20 cellular contexts compared by ENCODE assay signal in genomic region chr2:43033466-43034241, GRCh38.
DNase-seq lines count a peak whose midpoint lies in the region; ATAC-seq and TF ChIP-seq lines count a peak whose summit lies in the region.
"Had no signal": no experiment of that assay in that cellular context is flagged by ENCODE, and none has a peak within 500 bp of the region (broad histone marks: within the 10 kb centered on the region; RNA-seq: fewer than 3 reads in every experiment).

No MANE protein-coding gene starts in this region.

- no peak for TF ChIP-seq CTCF in CD8-positive, alpha-beta T cell (IDR thresholded peaks at IDR 0.05)
- TF ChIP-seq CTCF in WTC11 (IDR thresholded peaks at IDR 0.05) = no peak
- TF ChIP-seq CTCF in lower lobe of right lung (IDR thresholded peaks at IDR 0.05) = no peak

- H3K4me3 Mint-ChIP-seq in CD8-positive, alpha-beta T cell = peak overlapping the region; percentile 38
- H3K4me3 Mint-ChIP-seq in WTC11 = no peak overlapping the region
- no peak overlapping the region for H3K4me3 Mint-ChIP-seq in activated CD8-positive, alpha-beta T cell treated with anti-CD3 and anti-CD28 coated beads, Interleukin-2, amount 10 ng/mL, durations not matched to agents 7 days and 5 days

- no peaks in the 10 kb centered on the region for H3K9me3 Mint-ChIP-seq in CD8-positive, alpha-beta T cell
- no peaks in the 10 kb centered on the region for H3K9me3 Mint-ChIP-seq in WTC11
- H3K9me3 Mint-ChIP-seq in activated CD8-positive, alpha-beta T cell treated with anti-CD3 and anti-CD28 coated beads, Interleukin-2, amount 10 ng/mL, durations not matched to agents 7 days and 5 days (ENCODE audit: insufficient read depth) = no peaks in the 10 kb centered on the region

- H3K27me3 ChIP-seq in CD8-positive, alpha-beta T cell (ENCODE audit: insufficient read depth, low read length) = no peaks in the 10 kb centered on the region
- H3K27me3 ChIP-seq in lower lobe of right lung (ENCODE audit: low read depth) = no peaks in the 10 kb centered on the region
- H3K27me3 ChIP-seq: ascending aorta, gastroesophageal sphincter, upper lobe of left lung had no signal

- H3K27ac Mint-ChIP-seq in CD8-positive, alpha-beta T cell = no peak overlapping the region
- peak overlapping the region; percentile 33; the same call in 1 of the 2 replicates for H3K27ac Mint-ChIP-seq in WTC11
- no peak overlapping the region for H3K27ac Mint-ChIP-seq in activated CD8-positive, alpha-beta T cell treated with anti-CD3 and anti-CD28 coated beads, Interleukin-2, amount 10 ng/mL, durations not matched to agents 7 days and 5 days
- H3K27ac Mint-ChIP-seq: activated naive CD8-positive, alpha-beta T cell had no signal

- POLR2A ChIA-PET in CD8-positive, alpha-beta T cell (lab: Charles Lee) = no interaction called here
- POLR2A ChIA-PET in WTC11 (lab: Charles Lee) = no interaction called here
- POLR2A ChIA-PET in activated CD8-positive, alpha-beta T cell treated with anti-CD3 and anti-CD28 coated beads, Interleukin-2, amount 10 ng/mL, durations not matched to agents 7 days and 5 days (lab: Charles Lee) = no interaction called here

- H3K36me3 Mint-ChIP-seq in CD8-positive, alpha-beta T cell = no peaks in the 10 kb centered on the region
- H3K36me3 Mint-ChIP-seq in WTC11 = no peaks in the 10 kb centered on the region
- H3K36me3 Mint-ChIP-seq in activated CD8-positive, alpha-beta T cell treated with anti-CD3 and anti-CD28 coated beads, Interleukin-2, amount 10 ng/mL, durations not matched to agents 7 days and 5 days (ENCODE audit: low read depth) = no peaks in the 10 kb centered on the region
- H3K36me3 Mint-ChIP-seq: activated naive CD8-positive, alpha-beta T cell had no signal

- DNase-seq in CD8-positive, alpha-beta T cell = no peak
- DNase-seq in WTC11 (ENCODE audit: low spot score) = no peak
- DNase-seq in lower lobe of right lung = no peak
- peak; percentile 47 for DNase-seq in sciatic nerve (ENCODE audit: low spot score)
- no peak for DNase-seq in NCI-H2196 (lab: John Stamatoyannopoulos, UW; ENCODE audit: unreplicated experiment)
- DNase-seq in activated CD8-positive, alpha-beta T cell treated with anti-CD3 and anti-CD28 coated beads, Interleukin-2, amount 10 ng/mL, durations not matched to agents 7 days and 5 days = no peak
- DNase-seq in MV-4-11 (lab: John Stamatoyannopoulos, UW) = no peak
- DNase-seq: activated CD4-positive, alpha-beta T cell treated with anti-CD3 and anti-CD28 coated beads, Interleukin-2, amount 50 U/mL, for 1 hour; CD4-positive, CD25-positive, alpha-beta regulatory T cell; DMS 273 treated with DMSO at 0.1 percent for 48 hours; H7; NCI-H1105 treated with DMSO at 0.1 percent for 48 hours; NCI-H510A treated with DMSO at 0.1 percent for 48 hours; stimulated activated CD4-positive, alpha-beta T cell treated with anti-CD3 and anti-CD28 coated beads, Interleukin-4, amount 100 ng/mL, for 24 hours; stimulated activated naive CD8-positive, alpha-beta T cell treated with anti-CD3 and anti-CD28 coated beads, Interleukin-15, Interleukin-2, amounts not matched to agents 100 U/mL and 50 U/mL, for 24 hours; T-helper 2 cell; upper lobe of left lung had no signal

- no peaks in the 10 kb centered on the region for H3K36me3 ChIP-seq in CD8-positive, alpha-beta T cell (ENCODE audit: insufficient read depth, low read length)
- H3K36me3 ChIP-seq in lower lobe of right lung = no peaks in the 10 kb centered on the region
- H3K36me3 ChIP-seq: ascending aorta, gastroesophageal sphincter, upper lobe of left lung had no signal

- CTCF ChIA-PET in CD8-positive, alpha-beta T cell (lab: Charles Lee) = no interaction called here
- CTCF ChIA-PET in WTC11 (lab: Charles Lee) = interaction anchor here (0.7 to 1.0 kb wide), 2 partner anchors 68 to 87 kb away, joined by 3 read pairs; no protein-coding TSS in a partner anchor
- CTCF ChIA-PET in activated CD8-positive, alpha-beta T cell treated with anti-CD3 and anti-CD28 coated beads, Interleukin-2, amount 10 ng/mL, durations not matched to agents 7 days and 5 days (lab: Charles Lee) = no interaction called here

- H3K4me1 ChIP-seq in CD8-positive, alpha-beta T cell (ENCODE audit: insufficient read depth, low read length) = peaks cover 23% of the 10 kb centered on the region
- H3K4me1 ChIP-seq in lower lobe of right lung = peaks cover 24% of the 10 kb centered on the region

- H3K4me3 ChIP-seq in CD8-positive, alpha-beta T cell (ENCODE audit: low read depth, low read length) = no peak overlapping the region
- no peak overlapping the region for H3K4me3 ChIP-seq in lower lobe of right lung
- H3K4me3 ChIP-seq: ascending aorta, gastroesophageal sphincter, upper lobe of left lung had no signal

- peaks cover 20% of the 10 kb centered on the region for H3K4me1 Mint-ChIP-seq in CD8-positive, alpha-beta T cell (ENCODE audit: low read depth)
- peaks cover 4% of the 10 kb centered on the region for H3K4me1 Mint-ChIP-seq in WTC11
- H3K4me1 Mint-ChIP-seq in activated CD8-positive, alpha-beta T cell treated with anti-CD3 and anti-CD28 coated beads, Interleukin-2, amount 10 ng/mL, durations not matched to agents 7 days and 5 days (ENCODE audit: low read depth) = peaks cover 9% of the 10 kb centered on the region

- no peaks in the 10 kb centered on the region for H3K9me3 ChIP-seq in CD8-positive, alpha-beta T cell (ENCODE audit: low read length)
- H3K9me3 ChIP-seq in lower lobe of right lung = no peaks in the 10 kb centered on the region
- H3K9me3 ChIP-seq: ascending aorta, gastroesophageal sphincter, upper lobe of left lung had no signal

- intact Hi-C loops in CD8-positive, alpha-beta T cell (cut with DNase I, micrococcal nuclease) = no loop called here
- intact Hi-C loops in lower lobe of right lung (cut with DNase I) = no loop called here
- intact Hi-C loops in sciatic nerve (cut with DNase I) = no loop called here

- no peak overlapping the region for H3K27ac ChIP-seq in CD8-positive, alpha-beta T cell (ENCODE audit: low read depth, low read length)
- peak overlapping the region; percentile 60 for H3K27ac ChIP-seq in lower lobe of right lung

- no peaks in the 10 kb centered on the region for H3K27me3 Mint-ChIP-seq in CD8-positive, alpha-beta T cell (ENCODE audit: low read depth)
- H3K27me3 Mint-ChIP-seq in WTC11 (ENCODE audit: low read depth) = no peaks in the 10 kb centered on the region
- no peaks in the 10 kb centered on the region for H3K27me3 Mint-ChIP-seq in activated CD8-positive, alpha-beta T cell treated with anti-CD3 and anti-CD28 coated beads, Interleukin-2, amount 10 ng/mL, durations not matched to agents 7 days and 5 days (ENCODE audit: low read depth)
- H3K27me3 Mint-ChIP-seq: activated naive CD8-positive, alpha-beta T cell; CD4-positive, CD25-positive, alpha-beta regulatory T cell had no signal

- no peak for ATAC-seq in CD8-positive, alpha-beta T cell
- ATAC-seq in WTC11 (no peak), lower lobe of right lung (no peak), sciatic nerve (no peak)
- no peak for ATAC-seq in activated CD8-positive, alpha-beta T cell treated with anti-CD3 and anti-CD28 coated beads, Interleukin-2, amount 10 ng/mL, durations not matched to agents 7 days and 5 days
- ATAC-seq: gastroesophageal sphincter; stimulated activated naive CD8-positive, alpha-beta T cell treated with anti-CD3 and anti-CD28 coated beads, Interleukin-15, Interleukin-2, amounts not matched to agents 100 U/mL and 50 U/mL, for 24 hours had no signal

TF ChIP-seq in WTC11, 78 proteins besides CTCF, POLR2A, EP300 and RAD21 (continues in another document):
- TF ChIP-seq JAZF1 (CRISPR knock-in tag; IDR thresholded peaks at IDR 0.05) = no peak
- no peak for TF ChIP-seq RELA (CRISPR knock-in tag; IDR thresholded peaks at IDR 0.05; ENCODE audit: borderline replicate concordance)
- TF ChIP-seq MYBL2 (CRISPR knock-in tag; IDR thresholded peaks at IDR 0.05) = no peak
- TF ChIP-seq, protein P1, sequence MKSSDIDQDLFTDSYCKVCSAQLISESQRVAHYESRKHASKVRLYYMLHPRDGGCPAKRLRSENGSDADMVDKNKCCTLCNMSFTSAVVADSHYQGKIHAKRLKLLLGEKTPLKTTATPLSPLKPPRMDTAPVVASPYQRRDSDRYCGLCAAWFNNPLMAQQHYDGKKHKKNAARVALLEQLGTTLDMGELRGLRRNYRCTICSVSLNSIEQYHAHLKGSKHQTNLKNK (CRISPR knock-in tag; IDR thresholded peaks at IDR 0.05) = no peak
- TF ChIP-seq, protein P2, sequence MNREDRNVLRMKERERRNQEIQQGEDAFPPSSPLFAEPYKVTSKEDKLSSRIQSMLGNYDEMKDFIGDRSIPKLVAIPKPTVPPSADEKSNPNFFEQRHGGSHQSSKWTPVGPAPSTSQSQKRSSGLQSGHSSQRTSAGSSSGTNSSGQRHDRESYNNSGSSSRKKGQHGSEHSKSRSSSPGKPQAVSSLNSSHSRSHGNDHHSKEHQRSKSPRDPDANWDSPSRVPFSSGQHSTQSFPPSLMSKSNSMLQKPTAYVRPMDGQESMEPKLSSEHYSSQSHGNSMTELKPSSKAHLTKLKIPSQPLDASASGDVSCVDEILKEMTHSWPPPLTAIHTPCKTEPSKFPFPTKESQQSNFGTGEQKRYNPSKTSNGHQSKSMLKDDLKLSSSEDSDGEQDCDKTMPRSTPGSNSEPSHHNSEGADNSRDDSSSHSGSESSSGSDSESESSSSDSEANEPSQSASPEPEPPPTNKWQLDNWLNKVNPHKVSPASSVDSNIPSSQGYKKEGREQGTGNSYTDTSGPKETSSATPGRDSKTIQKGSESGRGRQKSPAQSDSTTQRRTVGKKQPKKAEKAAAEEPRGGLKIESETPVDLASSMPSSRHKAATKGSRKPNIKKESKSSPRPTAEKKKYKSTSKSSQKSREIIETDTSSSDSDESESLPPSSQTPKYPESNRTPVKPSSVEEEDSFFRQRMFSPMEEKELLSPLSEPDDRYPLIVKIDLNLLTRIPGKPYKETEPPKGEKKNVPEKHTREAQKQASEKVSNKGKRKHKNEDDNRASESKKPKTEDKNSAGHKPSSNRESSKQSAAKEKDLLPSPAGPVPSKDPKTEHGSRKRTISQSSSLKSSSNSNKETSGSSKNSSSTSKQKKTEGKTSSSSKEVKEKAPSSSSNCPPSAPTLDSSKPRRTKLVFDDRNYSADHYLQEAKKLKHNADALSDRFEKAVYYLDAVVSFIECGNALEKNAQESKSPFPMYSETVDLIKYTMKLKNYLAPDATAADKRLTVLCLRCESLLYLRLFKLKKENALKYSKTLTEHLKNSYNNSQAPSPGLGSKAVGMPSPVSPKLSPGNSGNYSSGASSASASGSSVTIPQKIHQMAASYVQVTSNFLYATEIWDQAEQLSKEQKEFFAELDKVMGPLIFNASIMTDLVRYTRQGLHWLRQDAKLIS (CRISPR knock-in tag; IDR thresholded peaks at IDR 0.05; ENCODE audit: borderline replicate concordance) = no peak
